ENCODE assay signal across 15 cellular contexts in the genomic region with DNA sequence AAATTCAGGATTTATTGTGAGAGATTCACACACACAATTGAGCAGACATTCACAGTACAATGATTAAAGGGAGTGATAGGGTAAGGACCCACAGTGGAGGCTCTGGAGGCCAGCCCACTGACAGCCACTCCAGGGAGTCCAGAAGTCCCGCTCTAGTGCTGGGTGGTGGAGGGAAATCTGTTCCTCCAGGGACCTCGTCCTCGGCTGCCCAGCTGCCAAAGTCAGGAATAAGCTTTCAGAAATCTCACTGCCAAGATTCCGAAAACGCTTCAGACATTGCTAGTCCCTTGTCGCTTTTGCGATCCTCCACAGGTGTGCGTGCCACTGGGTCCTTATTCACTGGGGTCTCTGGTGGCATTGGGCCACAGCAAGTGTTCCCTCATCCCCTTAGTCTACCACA. TPM values are rescaled to one million over a fixed set of nuclear protein-coding genes. Genes with fewer than 3 reads are reported as not detected.
A peak's percentile ranks its signal among the peaks of the same experiment; 100 is the strongest.
DNase-seq lines count a peak whose midpoint lies in the region; ATAC-seq lines count a peak whose summit lies in the region.
"Had no signal": no experiment of that assay in that cellular context is flagged by ENCODE, and none has a peak within 500 bp of the region (broad histone marks: within the 10 kb centered on the region; RNA-seq: fewer than 3 reads in every experiment).

No MANE protein-coding gene starts in this region.

- H3K27ac Mint-ChIP-seq in activated T-cell treated with anti-CD3 and anti-CD28 coated beads, Interleukin-2, amount 50 U/mL, for 24 hours: peak overlapping the region; percentile 30
- H3K27ac Mint-ChIP-seq in CD8-positive, alpha-beta memory T cell: peak overlapping the region in 7 of 8 donors; percentile 28 to 94 (median 84)
- peak overlapping the region; percentile 100 for H3K27ac Mint-ChIP-seq in activated CD4-positive, alpha-beta memory T cell treated with anti-CD3 and anti-CD28 coated beads, Interleukin-2, amount 10 ng/mL, durations not matched to agents 7 days and 5 days
- H3K27ac Mint-ChIP-seq in naive B cell: peak overlapping the region in 3 of 6 donors; percentile 13 to 78 (median 67)

- H3K36me3 ChIP-seq in CD8-positive, alpha-beta memory T cell (ENCODE audit: insufficient read depth, low read length): peaks cover 21% of the 10 kb centered on the region

- no peak for DNase-seq in activated T-cell treated with anti-CD3 and anti-CD28 coated beads, Interleukin-2, amount 50 U/mL, for 24 hours
- DNase-seq in activated T-cell treated with anti-CD3 and anti-CD28 coated beads, Interleukin-2, amount 50 U/mL, for 48 hours: no peak
- no peak for DNase-seq in CD8-positive, alpha-beta memory T cell
- no peak for DNase-seq in activated CD4-positive, alpha-beta memory T cell treated with anti-CD3 and anti-CD28 coated beads, Interleukin-2, amount 10 ng/mL, durations not matched to agents 7 days and 5 days
- DNase-seq in naive B cell (no peak), Ammon's horn (ENCODE audit: low spot score) (no peak), NCI-H82 treated with DMSO at 0.1 percent for 48 hours (lab: John Stamatoyannopoulos, UW; ENCODE audit: unreplicated experiment) (no peak), GM03348 (ENCODE audit: low spot score) (no peak)
- DNase-seq: Calu3, cortex of kidney, gastrocnemius medialis, GM23248, left lung, NCI-H226 had no signal

- H3K4me3 Mint-ChIP-seq in activated T-cell treated with anti-CD3 and anti-CD28 coated beads, Interleukin-2, amount 50 U/mL, for 24 hours: no peak overlapping the region
- H3K4me3 Mint-ChIP-seq in CD8-positive, alpha-beta memory T cell: peak overlapping the region; percentile 36 to 98 (median 97)
- H3K4me3 Mint-ChIP-seq in activated CD4-positive, alpha-beta memory T cell treated with anti-CD3 and anti-CD28 coated beads, Interleukin-2, amount 10 ng/mL, durations not matched to agents 7 days and 5 days: peak overlapping the region; percentile 97
- peak overlapping the region; percentile 27 to 98 (median 95) for H3K4me3 Mint-ChIP-seq in naive B cell

- peaks cover 5% of the 10 kb centered on the region for H3K9me3 ChIP-seq in CD8-positive, alpha-beta memory T cell (ENCODE audit: low read length)
- H3K9me3 ChIP-seq: gastrocnemius medialis, left lung had no signal

- no peaks in the 10 kb centered on the region for H3K9me3 Mint-ChIP-seq in activated T-cell treated with anti-CD3 and anti-CD28 coated beads, Interleukin-2, amount 50 U/mL, for 24 hours
- no peaks in the 10 kb centered on the region for H3K9me3 Mint-ChIP-seq in CD8-positive, alpha-beta memory T cell
- no peaks in the 10 kb centered on the region for H3K9me3 Mint-ChIP-seq in activated CD4-positive, alpha-beta memory T cell treated with anti-CD3 and anti-CD28 coated beads, Interleukin-2, amount 10 ng/mL, durations not matched to agents 7 days and 5 days
- H3K9me3 Mint-ChIP-seq in naive B cell: peaks cover 0 to 2% (median 0%) of the 10 kb centered on the region in 7 donors

- no peaks in the 10 kb centered on the region for H3K27me3 ChIP-seq in CD8-positive, alpha-beta memory T cell (ENCODE audit: insufficient read depth, low read length, poor library complexity, severe bottlenecking)
- H3K27me3 ChIP-seq: left lung had no signal

- H3K36me3 Mint-ChIP-seq in activated T-cell treated with anti-CD3 and anti-CD28 coated beads, Interleukin-2, amount 50 U/mL, for 24 hours (ENCODE audit: low read depth): peaks cover 48% of the 10 kb centered on the region
- peaks cover 16 to 54% (median 17%) of the 10 kb centered on the region in 3 donors for H3K36me3 Mint-ChIP-seq in CD8-positive, alpha-beta memory T cell
- H3K36me3 Mint-ChIP-seq in activated CD4-positive, alpha-beta memory T cell treated with anti-CD3 and anti-CD28 coated beads, Interleukin-2, amount 10 ng/mL, durations not matched to agents 7 days and 5 days (ENCODE audit: low read depth): peaks cover 82% of the 10 kb centered on the region
- H3K36me3 Mint-ChIP-seq in naive B cell: peaks cover 6 to 26% of the 10 kb centered on the region in 2 donors

- no peak for ATAC-seq in naive B cell (ENCODE audit: low read depth in 2 of 2)
- ATAC-seq: gastrocnemius medialis, left lung, sciatic nerve had no signal

- POLR2A ChIA-PET in CD8-positive, alpha-beta memory T cell (lab: Charles Lee): no interaction called here
- POLR2A ChIA-PET in activated CD4-positive, alpha-beta memory T cell treated with anti-CD3 and anti-CD28 coated beads, Interleukin-2, amount 10 ng/mL, durations not matched to agents 7 days and 5 days (lab: Charles Lee): interaction anchor here (1.0 to 5.4 kb wide), 8 partner anchors 9 to 67 kb away, joined by 3 to 116 read pairs (median 4); partner anchors contain the start of gene MX2

- H3K27me3 Mint-ChIP-seq in activated T-cell treated with anti-CD3 and anti-CD28 coated beads, Interleukin-2, amount 50 U/mL, for 24 hours: no peaks in the 10 kb centered on the region
- H3K27me3 Mint-ChIP-seq in CD8-positive, alpha-beta memory T cell: no peaks in the 10 kb centered on the region
- no peaks in the 10 kb centered on the region for H3K27me3 Mint-ChIP-seq in activated CD4-positive, alpha-beta memory T cell treated with anti-CD3 and anti-CD28 coated beads, Interleukin-2, amount 10 ng/mL, durations not matched to agents 7 days and 5 days
- no peaks in the 10 kb centered on the region for H3K27me3 Mint-ChIP-seq in naive B cell

- H3K4me3 ChIP-seq in CD8-positive, alpha-beta memory T cell (ENCODE audit: low read length): no peak overlapping the region
- H3K4me3 ChIP-seq: gastrocnemius medialis, GM23248 had no signal

- H3K27ac ChIP-seq in CD8-positive, alpha-beta memory T cell (ENCODE audit: low read depth, low read length): no peak overlapping the region
- H3K27ac ChIP-seq: gastrocnemius medialis, GM23248, left lung had no signal

- CTCF ChIA-PET in CD8-positive, alpha-beta memory T cell (lab: Charles Lee): no interaction called here
- CTCF ChIA-PET in activated CD4-positive, alpha-beta memory T cell treated with anti-CD3 and anti-CD28 coated beads, Interleukin-2, amount 10 ng/mL, durations not matched to agents 7 days and 5 days (lab: Charles Lee): no interaction called here

- H3K4me1 Mint-ChIP-seq in activated T-cell treated with anti-CD3 and anti-CD28 coated beads, Interleukin-2, amount 50 U/mL, for 24 hours (ENCODE audit: low read depth): peaks cover 60% of the 10 kb centered on the region
- H3K4me1 Mint-ChIP-seq in CD8-positive, alpha-beta memory T cell: peaks cover 38 to 54% (median 42%) of the 10 kb centered on the region in 3 donors
- peaks cover 82% of the 10 kb centered on the region for H3K4me1 Mint-ChIP-seq in activated CD4-positive, alpha-beta memory T cell treated with anti-CD3 and anti-CD28 coated beads, Interleukin-2, amount 10 ng/mL, durations not matched to agents 7 days and 5 days
- H3K4me1 Mint-ChIP-seq in naive B cell: peaks cover 48 to 80% (median 72%) of the 10 kb centered on the region in 3 donors

- H3K4me1 ChIP-seq in CD8-positive, alpha-beta memory T cell (ENCODE audit: insufficient read depth, low read length): peaks cover 12% of the 10 kb centered on the region

RNA-seq across cellular contexts. Expression of gene MX1, which starts 2.3 kb away (rescaled TPM):
- total RNA-seq in CD8-positive, alpha-beta memory T cell: 10 to 100 TPM; 10.5 to 10.6 TPM
- polyA plus RNA-seq in CD8-positive, alpha-beta memory T cell: 75.9 TPM
- 100 to 1,000 TPM; 682 to 702 TPM for total RNA-seq in activated CD4-positive, alpha-beta memory T cell treated with anti-CD3 and anti-CD28 coated beads, Interleukin-2, amount 10 ng/mL, durations not matched to agents 7 days and 5 days
- 100 to 1,000 TPM in 2 of 6 donors, 10 to 100 TPM in 4; 62.0 to 119 (median 77.7) TPM for polyA plus RNA-seq in naive B cell (ENCODE audit: low read depth in 6 of 6)

Comparison
In these comparisons a context has a peak if more than half of its experiments do, and no peak if none do; other contexts are left out.
1. RNA of gene MX1, which starts 2.3 kb away (total RNA-seq): 682 to 702 TPM in activated CD4-positive, alpha-beta memory T cell treated with anti-CD3 and anti-CD28 coated beads, Interleukin-2, amount 10 ng/mL, durations not matched to agents 7 days and 5 days; 10.5 to 10.6 TPM in CD8-positive, alpha-beta memory T cell; every median in the first group is over 10 times any median in the second.